Comparison of ENCODE assay signal across 25 cellular contexts in genomic region chr3:43411429-43411828, GRCh38.
DNase-seq lines count a peak whose midpoint lies in the region; ATAC-seq and TF ChIP-seq lines count a peak whose summit lies in the region.
"Had no signal": no experiment of that assay in that cellular context is flagged by ENCODE, and none has a peak within 500 bp of the region (broad histone marks: within the 10 kb centered on the region; RNA-seq: fewer than 3 reads in every experiment).

No MANE protein-coding gene starts in this region.

- intact Hi-C loops in esophagus muscularis mucosa (cut with DNase I) = no loop called here

- TF ChIP-seq POLR2A in esophagus muscularis mucosa (IDR thresholded peaks at IDR 0.05; ENCODE audit: low read depth) = no peak

- H3K4me2 ChIP-seq in smooth muscle cell = no peak overlapping the region
- H3K4me2 ChIP-seq: SK-N-SH had no signal

- H3K4me3 ChIP-seq in esophagus muscularis mucosa (no peak overlapping the region), smooth muscle cell (no peak overlapping the region)
- H3K4me3 ChIP-seq: ascending aorta, left ventricle myocardium inferior, tibial nerve had no signal

- H3K4me1 ChIP-seq in esophagus muscularis mucosa (peaks cover 0 to 24% (median 21%) of the 10 kb centered on the region in 4 donors), smooth muscle cell (ENCODE audit: low read depth) (no peaks in the 10 kb centered on the region)
- H3K4me1 ChIP-seq: ascending aorta, tibial nerve had no signal

- TF ChIP-seq CTCF in esophagus muscularis mucosa (IDR thresholded peaks at IDR 0.05) = no peak
- TF ChIP-seq CTCF in smooth muscle cell (IDR thresholded peaks at IDR 0.05; ENCODE audit: borderline replicate concordance, insufficient read depth, poor library complexity, severe bottlenecking) = no peak

- no peaks in the 10 kb centered on the region for H3K79me2 ChIP-seq in smooth muscle cell (ENCODE audit: low read depth)

- H3K9ac ChIP-seq in smooth muscle cell (ENCODE audit: low read depth) = no peak overlapping the region
- H3K9ac ChIP-seq: SK-N-SH had no signal

- no peak for TF ChIP-seq EP300 in esophagus muscularis mucosa (IDR thresholded peaks at IDR 0.05)

- 100% methylated on average over 1 of the region's 1 CpG for WGBS in esophagus muscularis mucosa
- WGBS in smooth muscle cell (ENCODE audit: low lambda C conversion rate) = 100% methylated on average over 1 of the region's 1 CpG

- H3F3A ChIP-seq in smooth muscle cell (ENCODE audit: low read depth) = no peaks in the 10 kb centered on the region

- H3K27me3 ChIP-seq in esophagus muscularis mucosa (no peaks in the 10 kb centered on the region), smooth muscle cell (ENCODE audit: low read depth) (no peaks in the 10 kb centered on the region)
- H3K27me3 ChIP-seq: ascending aorta, tibial nerve had no signal

- H3K9me3 ChIP-seq in esophagus muscularis mucosa (no peaks in the 10 kb centered on the region), smooth muscle cell (replicated peaks; ENCODE audit: low read depth) (no peaks in the 10 kb centered on the region)
- H3K9me3 ChIP-seq: ascending aorta, left ventricle myocardium inferior, SK-N-SH, tibial nerve had no signal

- no peak for ATAC-seq in GM18517 (IDR thresholded peaks at IDR 0.05; ENCODE audit: unreplicated experiment)
- ATAC-seq: activated CD8-positive, alpha-beta T cell treated with anti-CD3 and anti-CD28 coated beads, Interleukin-2, amount 10 ng/mL, durations not matched to agents 7 days and 5 days; HepG2; PC-3 had no signal

- H3K36me3 ChIP-seq in esophagus muscularis mucosa = no peaks in the 10 kb centered on the region
- no peaks in the 10 kb centered on the region for H3K36me3 ChIP-seq in smooth muscle cell (ENCODE audit: low read depth)
- H3K36me3 ChIP-seq: ascending aorta, left ventricle myocardium inferior had no signal

- peak; percentile 4 for DNase-seq in NCI-H1436 treated with DMSO at 0.1 percent for 48 hours (lab: John Stamatoyannopoulos, UW)
- DNase-seq in NCI-H1436 (lab: John Stamatoyannopoulos, UW) = no peak
- DNase-seq in NCI-H345 (lab: John Stamatoyannopoulos, UW) = peak; percentile 69
- peak; percentile 24 for DNase-seq in esophagus muscularis mucosa (ENCODE audit: extremely low spot score)
- DNase-seq in superior temporal gyrus (ENCODE audit: extremely low spot score) = peak; percentile 84
- no peak for DNase-seq in NOMO-1 treated with DMSO at 0.1 percent for 48 hours (lab: John Stamatoyannopoulos, UW; ENCODE audit: unreplicated experiment)
- no peak for DNase-seq in smooth muscle cell (lab: John Stamatoyannopoulos, UW; ENCODE audit: unreplicated experiment)
- DNase-seq: 8988T; activated CD8-positive, alpha-beta T cell treated with anti-CD3 and anti-CD28 coated beads, Interleukin-2, amount 10 ng/mL, durations not matched to agents 7 days and 5 days; activated effector memory CD4-positive, alpha-beta T cell treated with Interleukin-2 at 50 U/mL for 16 hours; activated T-cell treated with anti-CD3 and anti-CD28 coated beads for 4 hours; CD4-positive, alpha-beta T cell; dermis blood vessel endothelial cell; islet precursor cell; Karpas-422; left ventricle myocardium inferior; MV-4-11; NCI-H82; PC-3; SK-N-SH had no signal

- H4K20me1 ChIP-seq in smooth muscle cell (ENCODE audit: low read depth) = no peaks in the 10 kb centered on the region

- H3K27ac ChIP-seq in esophagus muscularis mucosa (replicated peaks in 1 of 4) (no peak overlapping the region), smooth muscle cell (ENCODE audit: low read depth) (no peak overlapping the region)
- H3K27ac ChIP-seq: ascending aorta, HL-60, left ventricle myocardium inferior, tibial nerve had no signal

- no peak overlapping the region for H2AFZ ChIP-seq in smooth muscle cell (ENCODE audit: low read depth)

Comparison
In these comparisons a context has a peak if more than half of its experiments do, and no peak if none do; other contexts are left out.
1. DNase-seq: peak in NCI-H1436 treated with DMSO at 0.1 percent for 48 hours (single experiment), NCI-H345 (single experiment), esophagus muscularis mucosa (single experiment) and superior temporal gyrus (single experiment); none in NCI-H1436 (single experiment), NOMO-1 treated with DMSO at 0.1 percent for 48 hours (single experiment) and smooth muscle cell (single experiment).